Comparison of ENCODE assay signal across 8 cellular contexts in genomic region chr6:157981132-157981394, GRCh38. TPM values are rescaled to one million over a fixed set of nuclear protein-coding genes. Genes with fewer than 3 reads are reported as not detected.
DNase-seq lines count a peak whose midpoint lies in the region; ATAC-seq, FAIRE-seq and TF ChIP-seq lines count a peak whose summit lies in the region.

No MANE protein-coding gene starts in this region.

- H3K27me3 ChIP-seq in adipocyte (replicated peaks; ENCODE audit: control insufficient read depth, insufficient read depth, low read length) = no peaks in the 10 kb centered on the region
- peaks cover 6 to 13% of the 10 kb centered on the region in 2 experiments; a peak in 4 of 5 replicates for H3K27me3 ChIP-seq in HepG2 (ENCODE audit: control insufficient read depth in 1 of 2, insufficient read depth in 2 of 2, low read length in 2 of 2)
- no peaks in the 10 kb centered on the region for H3K27me3 ChIP-seq in tibial artery

- no peaks in the 10 kb centered on the region for H4K20me1 ChIP-seq in HepG2 (ENCODE audit: insufficient read depth, low read length)

- H3K9me3 ChIP-seq in adipocyte (ENCODE audit: control insufficient read depth, low read length) = no peaks in the 10 kb centered on the region
- no peaks in the 10 kb centered on the region for H3K9me3 ChIP-seq in HepG2 (ENCODE audit: low read length)
- H3K9me3 ChIP-seq in tibial artery = no peaks in the 10 kb centered on the region

- CTCF ChIA-PET in HepG2 (lab: Yijun Ruan, JAX; ENCODE audit: low intra/inter-chr PET ratio, low total read pairs) = interaction anchor here (2.9 kb wide), 1 partner anchor 91 kb away, joined by 19 read pairs; no protein-coding TSS in a partner anchor

- peaks cover 15% of the 10 kb centered on the region for H3K4me1 ChIP-seq in adipocyte (ENCODE audit: control insufficient read depth, insufficient read depth, low read length)
- peaks cover 82% of the 10 kb centered on the region for H3K4me1 ChIP-seq in HepG2 (ENCODE audit: insufficient read depth, low read length)
- peaks cover 0 to 39% (median 17%) of the 10 kb centered on the region in 4 donors for H3K4me1 ChIP-seq in tibial artery

- BruUV-seq in HepG2 (replicated peaks; lab: Mats Ljungman, UMichigan) = no TSS peak

- H3K4me3 ChIP-seq in GM12864 (ENCODE audit: low read depth, low read length) = peak overlapping the region; percentile 83
- H3K4me3 ChIP-seq in adipocyte (ENCODE audit: low read length) = peak overlapping the region; percentile 84
- peak overlapping the region; percentile 2 to 88 (median 77); a peak in 5 of 6 replicates for H3K4me3 ChIP-seq in HepG2 (replicated peaks in 1 of 3; ENCODE audit: insufficient read depth in 1 of 3, low read depth in 2 of 3, low read length in 3 of 3)
- H3K4me3 ChIP-seq in tibial artery = peak overlapping the region; percentile 86 to 92

- TF ChIP-seq EP300 in HepG2 (IDR thresholded peaks at IDR 0.05; ENCODE audit: low read depth in 2 of 2, low read length in 2 of 2) (no peak), HepG2 (CRISPR knock-in tag; IDR thresholded peaks at IDR 0.05; ENCODE audit: borderline replicate concordance) (0 out of 2 replicates have a peak, but pooled peaks have one; percentile 15)

- no peak for FAIRE-seq in HepG2 (lab: Jason Lieb, UNC)

- TF ChIP-seq CTCF in GM12864 (IDR thresholded peaks at IDR 0.05; ENCODE audit: low read depth, low read length, missing control alignments) (no peak), HepG2 (CRISPR knock-in tag; IDR thresholded peaks at IDR 0.05) (no peak), tibial artery (IDR thresholded peaks at IDR 0.05) (no peak)

- H3K9ac ChIP-seq in adipocyte (ENCODE audit: low read length) = peak overlapping the region; percentile 86
- H3K9ac ChIP-seq in HepG2 (ENCODE audit: insufficient read depth, low read depth, low read length) = peak overlapping the region; percentile 97

- H3K27ac ChIP-seq in HepG2 (ENCODE audit: extremely low read length, insufficient read depth, low read length) (no peak overlapping the region), tibial artery (peak overlapping the region; percentile 85 to 87)

- no peak overlapping the region for H2AFZ ChIP-seq in HepG2 (ENCODE audit: low read length)

- POLR2A ChIA-PET in HepG2 (lab: Yijun Ruan, JAX) = interaction anchor here (0.9 to 16.1 kb wide), 6 partner anchors 12 to 90 kb away, joined by 3 to 345 read pairs (median 8); no protein-coding TSS in a partner anchor

- TF ChIP-seq RAD21 in HepG2 (CRISPR knock-in tag; IDR thresholded peaks at IDR 0.05) = no peak

- ATAC-seq in HG02759 (IDR thresholded peaks at IDR 0.05; ENCODE audit: unreplicated experiment) = peak; percentile 20
- ATAC-seq in HepG2 = no peak; the same call in 2 of the 3 replicates

- TF ChIP-seq POLR2A in HepG2 (IDR thresholded peaks at IDR 0.05; ENCODE audit: insufficient read depth in 1 of 2, low read depth in 2 of 2, low read length in 2 of 2) = no peak

- WGBS in HepG2 (ENCODE audit: low lambda C conversion rate) = 47% methylated on average over 24 of the region's 24 CpGs

- DNase-seq in GM12864 (ENCODE audit: low read depth) = no peak
- DNase-seq in adipocyte (ENCODE audit: low read depth) = no peak
- no peak for DNase-seq in HepG2 (ENCODE audit: low spot score)
- no peak for DNase-seq in tibial artery
- DNase-seq in HuH-7.5 (ENCODE audit: low spot score) = no peak
- no peak for DNase-seq in central memory CD4-positive, alpha-beta T cell
- DNase-seq in NCI-H524 treated with DMSO at 0.1 percent for 48 hours (lab: John Stamatoyannopoulos, UW) = no peak

- peaks cover 36% of the 10 kb centered on the region for H3K79me2 ChIP-seq in HepG2 (ENCODE audit: insufficient read depth, low read length)

- in situ Hi-C loops in HepG2 (cut with HindIII; ENCODE audit: extremely low pct_ligation_motif_present, low pct_unique_long_range_greater_than_20kb) = loop anchor here (5.0 kb wide), 1 partner anchor 91 kb away; no protein-coding TSS in a partner anchor

- intact Hi-C loops in HepG2 (cut with micrococcal nuclease; ENCODE audit: unreplicated experiment) (loop anchor here (1.0 kb wide), 1 partner anchor 91 kb away; no protein-coding TSS in a partner anchor), tibial artery (cut with DNase I; ENCODE audit: low total_unique reads) (loop anchor here (5.0 kb wide), 1 partner anchor 81 kb away; no protein-coding TSS in a partner anchor)

- peak overlapping the region; percentile 95 for H3K4me2 ChIP-seq in HepG2 (ENCODE audit: low read depth, low read length)

- H3K36me3 ChIP-seq in adipocyte (ENCODE audit: control insufficient read depth, insufficient read depth, low read length, severe bottlenecking) (no peaks in the 10 kb centered on the region), HepG2 (replicated peaks in 1 of 2; ENCODE audit: control insufficient read depth in 1 of 2, insufficient read depth in 2 of 2, low read length in 2 of 2) (no peaks in the 10 kb centered on the region), tibial artery (peaks cover 0 to 3% (median 0%) of the 10 kb centered on the region in 3 donors)

TF ChIP-seq in HepG2, 621 proteins besides CTCF, POLR2A, EP300 and RAD21 (continues in another document):
- TF ChIP-seq SIN3A (IDR thresholded peaks at IDR 0.05; ENCODE audit: borderline replicate concordance, low read depth, low read length) (no peak), ARNTL (CRISPR knock-in tag; IDR thresholded peaks at IDR 0.05) (peak; percentile 61), ZSCAN5A (CRISPR knock-in tag; IDR thresholded peaks at IDR 0.05; ENCODE audit: borderline replicate concordance) (0 out of 2 replicates have a peak, but pooled peaks have one; percentile 66), MXD3 (CRISPR knock-in tag; IDR thresholded peaks at IDR 0.05) (0 out of 2 replicates have a peak, but pooled peaks have one; percentile 17), SNRNP70 (IDR thresholded peaks at IDR 0.05; ENCODE audit: low read depth, low read length) (no peak), STAT6 (CRISPR knock-in tag; IDR thresholded peaks at IDR 0.05; ENCODE audit: borderline replicate concordance) (no peak), ZNF501 (CRISPR knock-in tag; IDR thresholded peaks at IDR 0.05) (peak; percentile 92; the same call in 1 of the 2 replicates), ELF3 (CRISPR knock-in tag; IDR thresholded peaks at IDR 0.05) (no peak)

RNA-seq across cellular contexts. Expression of gene SYNJ2, which starts 0.6 kb away (rescaled TPM):
- 39.0 and 39.1 TPM in 2 replicates for total RNA-seq in HepG2 (2016; rRNA removed; fragmentation: Illumina TruSeq; extraction: Trizol)
- total RNA-seq in HepG2 (2016; cell fraction: cytosol; rRNA removed; fragmentation: Illumina TruSeq; extraction: Trizol; ENCODE audit: low read depth) = 50.4 and 51.2 TPM in 2 replicates
- 32.6 and 44.6 TPM in 2 replicates for total RNA-seq in HepG2 (2016; cell fraction: insoluble cytoplasmic fraction; rRNA removed; fragmentation: Illumina TruSeq; extraction: Trizol)
- total RNA-seq in HepG2 (2016; cell fraction: membrane; rRNA removed; fragmentation: Illumina TruSeq; extraction: Trizol) = 52.4 and 52.9 TPM in 2 replicates
- total RNA-seq in HepG2 (2016; cell fraction: nucleus; rRNA removed; fragmentation: Illumina TruSeq; extraction: Trizol) = 33.3 and 38.2 TPM in 2 replicates
- 57.6 and 59.5 TPM in 2 replicates for polyA plus RNA-seq in HepG2 (2011; rRNA removed)
- 44.7 and 49.0 TPM in 2 replicates for polyA plus RNA-seq in HepG2 (2011; cell fraction: cytosol; rRNA removed)
- polyA plus RNA-seq in HepG2 (2011; cell fraction: nucleus; rRNA removed) = 85.9 and 86.7 TPM in 2 replicates
- 53.7 and 59.9 TPM in 2 replicates for polyA plus RNA-seq in HepG2 (2012)
- 53.0 and 54.8 TPM in 2 replicates for polyA plus RNA-seq in HepG2 (2016; cell fraction: cytosol; fragmentation: Illumina TruSeq; extraction: Trizol; ENCODE audit: low read depth)
- polyA plus RNA-seq in HepG2 (2016; cell fraction: insoluble cytoplasmic fraction; fragmentation: Illumina TruSeq; extraction: Trizol; ENCODE audit: low read depth) = 28.2 and 29.0 TPM in 2 replicates
- polyA plus RNA-seq in HepG2 (2016; cell fraction: membrane; fragmentation: Illumina TruSeq; extraction: Trizol; ENCODE audit: low read depth) = 41.5 and 42.8 TPM in 2 replicates
- polyA plus RNA-seq in HepG2 (2016; cell fraction: nucleus; fragmentation: Illumina TruSeq; extraction: Trizol; ENCODE audit: insufficient read depth, low read depth) = 49.3 and 52.0 TPM in 2 replicates
- 21.9 and 161 TPM in 2 replicates for polyA minus RNA-seq in HepG2 (2011; rRNA and poly(A)+ RNA removed; ENCODE audit: low replicate concordance)
- polyA minus RNA-seq in HepG2 (2011; cell fraction: cytosol; rRNA and poly(A)+ RNA removed) = 57.2 and 71.5 TPM in 2 replicates
- 135 and 148 TPM in 2 replicates for polyA minus RNA-seq in HepG2 (2011; cell fraction: nucleus; rRNA and poly(A)+ RNA removed)
